Comparison of ENCODE assay signal across 2 cellular contexts in genomic region chr17:28086519-28086918, GRCh38.
TF ChIP-seq lines count a peak whose summit lies in the region.

No MANE protein-coding gene starts in this region.

TF ChIP-seq in A549, 52 proteins besides CTCF, POLR2A, EP300 and RAD21 (continued from another document):
- TF ChIP-seq, protein P1, sequence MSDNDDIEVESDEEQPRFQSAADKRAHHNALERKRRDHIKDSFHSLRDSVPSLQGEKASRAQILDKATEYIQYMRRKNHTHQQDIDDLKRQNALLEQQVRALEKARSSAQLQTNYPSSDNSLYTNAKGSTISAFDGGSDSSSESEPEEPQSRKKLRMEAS (IDR thresholded peaks at IDR 0.05), result no peak

TF ChIP-seq in K562, 482 proteins besides CTCF, POLR2A, EP300 and RAD21 (continued from another document):
- TF ChIP-seq, protein P2, sequence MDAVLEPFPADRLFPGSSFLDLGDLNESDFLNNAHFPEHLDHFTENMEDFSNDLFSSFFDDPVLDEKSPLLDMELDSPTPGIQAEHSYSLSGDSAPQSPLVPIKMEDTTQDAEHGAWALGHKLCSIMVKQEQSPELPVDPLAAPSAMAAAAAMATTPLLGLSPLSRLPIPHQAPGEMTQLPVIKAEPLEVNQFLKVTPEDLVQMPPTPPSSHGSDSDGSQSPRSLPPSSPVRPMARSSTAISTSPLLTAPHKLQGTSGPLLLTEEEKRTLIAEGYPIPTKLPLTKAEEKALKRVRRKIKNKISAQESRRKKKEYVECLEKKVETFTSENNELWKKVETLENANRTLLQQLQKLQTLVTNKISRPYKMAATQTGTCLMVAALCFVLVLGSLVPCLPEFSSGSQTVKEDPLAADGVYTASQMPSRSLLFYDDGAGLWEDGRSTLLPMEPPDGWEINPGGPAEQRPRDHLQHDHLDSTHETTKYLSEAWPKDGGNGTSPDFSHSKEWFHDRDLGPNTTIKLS (IDR thresholded peaks at IDR 0.05; ENCODE audit: borderline replicate concordance, low read depth), result no peak
- no peak for TF ChIP-seq SRSF7 (optimal IDR thresholded peaks at IDR 0.05; ENCODE audit: low read depth, low read length)
- TF ChIP-seq MYBL2 (IDR thresholded peaks at IDR 0.05; ENCODE audit: low read depth), result no peak
- TF ChIP-seq MYBL2 (CRISPR knock-in tag; IDR thresholded peaks at IDR 0.05; ENCODE audit: borderline replicate concordance), result no peak
- TF ChIP-seq, protein P3, sequence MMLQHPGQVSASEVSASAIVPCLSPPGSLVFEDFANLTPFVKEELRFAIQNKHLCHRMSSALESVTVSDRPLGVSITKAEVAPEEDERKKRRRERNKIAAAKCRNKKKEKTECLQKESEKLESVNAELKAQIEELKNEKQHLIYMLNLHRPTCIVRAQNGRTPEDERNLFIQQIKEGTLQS (IDR thresholded peaks at IDR 0.05), result peak; percentile 23; the same call in 1 of the 2 replicates
- TF ChIP-seq, protein P3 (CRISPR knock-in tag; conservative IDR thresholded peaks at IDR 0.05), result no peak
- TF ChIP-seq CTCFL (IDR thresholded peaks at IDR 0.05; ENCODE audit: borderline replicate concordance, insufficient read depth, low read depth, low read length, poor library complexity, severe bottlenecking), result no peak
- TF ChIP-seq FOSL1 (tag; conservative IDR thresholded peaks at IDR 0.05), result peak; percentile 55; the same call in 1 of the 2 replicates
- peak; percentile 5; the same call in 1 of the 2 replicates for TF ChIP-seq JUND (IDR thresholded peaks at IDR 0.05; ENCODE audit: borderline replicate concordance, low read depth, low read length)
- TF ChIP-seq JUND (tag; IDR thresholded peaks at IDR 0.05; ENCODE audit: borderline replicate concordance, low read depth, low read length), result no peak
- TF ChIP-seq ZNF232 (CRISPR knock-in tag; IDR thresholded peaks at IDR 0.05), result no peak
- TF ChIP-seq MAFF (IDR thresholded peaks at IDR 0.05; ENCODE audit: low read length), result no peak
- no peak for TF ChIP-seq KDM5B (IDR thresholded peaks at IDR 0.05; ENCODE audit: insufficient replicate concordance, low read depth, low read length)
- TF ChIP-seq RFX1 (IDR thresholded peaks at IDR 0.05), result no peak
- no peak for TF ChIP-seq ZSCAN32 (CRISPR knock-in tag; IDR thresholded peaks at IDR 0.05)
- TF ChIP-seq E2F3 (CRISPR knock-in tag; IDR thresholded peaks at IDR 0.05), result no peak
- no peak for TF ChIP-seq NFXL1 (CRISPR knock-in tag; IDR thresholded peaks at IDR 0.05)
- TF ChIP-seq MGA (IDR thresholded peaks at IDR 0.05), result no peak
- no peak for TF ChIP-seq TEAD1 (CRISPR knock-in tag; IDR thresholded peaks at IDR 0.05)
- no peak for TF ChIP-seq POLR3G (IDR thresholded peaks at IDR 0.05; ENCODE audit: extremely low read depth, insufficient read length, insufficient replicate concordance)
- no peak for TF ChIP-seq ZNF280A (IDR thresholded peaks at IDR 0.05; ENCODE audit: low read depth, partially characterized antibody)
- TF ChIP-seq FOXK1 (CRISPR knock-in tag; IDR thresholded peaks at IDR 0.05; ENCODE audit: borderline replicate concordance), result no peak
- TF ChIP-seq C11orf30 (IDR thresholded peaks at IDR 0.05; ENCODE audit: low read depth), result 0 out of 2 replicates have a peak, but pooled peaks have one; percentile 7
- no peak for TF ChIP-seq PYGO2 (tag; IDR thresholded peaks at IDR 0.05)
